In genomic region chr4:79294064-79294463, GRCh38 we compare ENCODE assay signal across 17 cellular contexts. TPM values are rescaled to one million over a fixed set of nuclear protein-coding genes. Genes with fewer than 3 reads are reported as not detected.
A peak's percentile ranks its signal among the peaks of the same experiment; 100 is the strongest.
DNase-seq lines count a peak whose midpoint lies in the region; ATAC-seq and TF ChIP-seq lines count a peak whose summit lies in the region.
"Had no signal": no experiment of that assay in that cellular context is flagged by ENCODE, and none has a peak within 500 bp of the region (broad histone marks: within the 10 kb centered on the region; RNA-seq: fewer than 3 reads in every experiment).

No MANE protein-coding gene starts in this region.

- no peak overlapping the region for H3K4me3 Mint-ChIP-seq in type B pancreatic cell
- H3K4me3 Mint-ChIP-seq: activated CD8-positive, alpha-beta T cell treated with anti-CD3 and anti-CD28 coated beads for 36 hours; activated naive CD8-positive, alpha-beta T cell treated with anti-CD3 and anti-CD28 coated beads for 36 hours; memory B cell; natural killer cell treated with Interleukin-12 subunit alpha and Interleukin-12 subunit beta and Interleukin-15 and Interleukin-18, amount 100 ng/mL, for 72 hours had no signal

- TF ChIP-seq POLR2A in NB4 (IDR thresholded peaks at IDR 0.05; ENCODE audit: extremely low read depth, insufficient read length), result no peak

- no peaks in the 10 kb centered on the region for H3K4me1 Mint-ChIP-seq in type B pancreatic cell (ENCODE audit: unreplicated experiment)
- H3K4me1 Mint-ChIP-seq: activated naive CD8-positive, alpha-beta T cell treated with anti-CD3 and anti-CD28 coated beads for 36 hours; memory B cell had no signal

- H3K27ac Mint-ChIP-seq in type B pancreatic cell, result no peak overlapping the region
- H3K27ac Mint-ChIP-seq: activated CD8-positive, alpha-beta T cell treated with anti-CD3 and anti-CD28 coated beads for 36 hours; activated naive CD8-positive, alpha-beta T cell treated with anti-CD3 and anti-CD28 coated beads for 36 hours; memory B cell; natural killer cell treated with Interleukin-12 subunit alpha and Interleukin-12 subunit beta and Interleukin-15 and Interleukin-18, amount 100 ng/mL, for 72 hours had no signal

- TF ChIP-seq CTCF in NB4 (IDR thresholded peaks at IDR 0.05; ENCODE audit: low read depth, low read length) (no peak), type B pancreatic cell (conservative IDR thresholded peaks at IDR 0.05) (no peak)

- in situ Hi-C loops in ACHN (cut with HindIII; ENCODE audit: low pct_ligation_motif_present, low pct_unique_long_range_greater_than_20kb, low sequenced_read_pairs), result no loop called here

- intact Hi-C loops in sciatic nerve (cut with DNase I), result no loop called here

- ATAC-seq in sciatic nerve (peak; percentile 38), GM18870 (IDR thresholded peaks at IDR 0.05; ENCODE audit: unreplicated experiment) (no peak)
- ATAC-seq: activated CD8-positive, alpha-beta T cell treated with anti-CD3 and anti-CD28 coated beads for 36 hours; natural killer cell treated with Interleukin-12 subunit alpha and Interleukin-12 subunit beta and Interleukin-15 and Interleukin-18, amount 100 ng/mL, for 72 hours had no signal

- H3K9me3 Mint-ChIP-seq in type B pancreatic cell, result no peaks in the 10 kb centered on the region
- H3K9me3 Mint-ChIP-seq: activated CD8-positive, alpha-beta T cell treated with anti-CD3 and anti-CD28 coated beads for 36 hours; activated naive CD8-positive, alpha-beta T cell treated with anti-CD3 and anti-CD28 coated beads for 36 hours; memory B cell; natural killer cell treated with Interleukin-12 subunit alpha and Interleukin-12 subunit beta and Interleukin-15 and Interleukin-18, amount 100 ng/mL, for 72 hours had no signal

- H3K36me3 Mint-ChIP-seq in type B pancreatic cell, result no peaks in the 10 kb centered on the region
- H3K36me3 Mint-ChIP-seq: activated naive CD8-positive, alpha-beta T cell treated with anti-CD3 and anti-CD28 coated beads for 36 hours; memory B cell; natural killer cell treated with Interleukin-12 subunit alpha and Interleukin-12 subunit beta and Interleukin-15 and Interleukin-18, amount 100 ng/mL, for 72 hours had no signal

- no peaks in the 10 kb centered on the region for H3K27me3 Mint-ChIP-seq in type B pancreatic cell
- H3K27me3 Mint-ChIP-seq: activated CD8-positive, alpha-beta T cell treated with anti-CD3 and anti-CD28 coated beads for 36 hours; natural killer cell treated with Interleukin-12 subunit alpha and Interleukin-12 subunit beta and Interleukin-15 and Interleukin-18, amount 100 ng/mL, for 72 hours had no signal

- peak; percentile 32 for DNase-seq in NB4 (ENCODE audit: low read depth)
- peak; percentile 32 for DNase-seq in astrocyte of the hippocampus (ENCODE audit: low read depth, low spot score)
- peak; percentile 2 for DNase-seq in fibroblast of peridontal ligament (ENCODE audit: extremely low read depth)
- no peak for DNase-seq in sciatic nerve (ENCODE audit: low spot score)
- DNase-seq in ACHN, result no peak
- no peak for DNase-seq in NCI-H146 treated with DMSO at 0.1 percent for 48 hours (lab: John Stamatoyannopoulos, UW; ENCODE audit: unreplicated experiment)
- no peak for DNase-seq in type B pancreatic cell (ENCODE audit: extremely low spot score, unreplicated experiment)
- DNase-seq: activated CD8-positive, alpha-beta T cell treated with anti-CD3 and anti-CD28 coated beads for 36 hours; activated naive CD8-positive, alpha-beta T cell treated with anti-CD3 and anti-CD28 coated beads for 36 hours; NCI-H1436 treated with DMSO at 0.1 percent for 48 hours; stomach; upper lobe of left lung had no signal

- H3K4me3 ChIP-seq in NB4 (ENCODE audit: low read depth, low read length), result no peak overlapping the region
- H3K4me3 ChIP-seq: breast epithelium, stomach, upper lobe of left lung had no signal

RNA-seq across cellular contexts. Expression of gene NAA11, which starts 31.8 kb away (rescaled TPM):
- not detected for total RNA-seq in sciatic nerve
- total RNA-seq in type B pancreatic cell (ENCODE audit: low replicate concordance), result not detected in 2 replicates
- total RNA-seq: activated CD8-positive, alpha-beta T cell treated with anti-CD3 and anti-CD28 coated beads for 36 hours; activated naive CD8-positive, alpha-beta T cell treated with anti-CD3 and anti-CD28 coated beads for 36 hours; breast epithelium; natural killer cell treated with Interleukin-12 subunit alpha and Interleukin-12 subunit beta and Interleukin-15 and Interleukin-18, amount 100 ng/mL, for 72 hours; skeletal muscle tissue; stomach; upper lobe of left lung had no signal

Comparison
In these comparisons a context has a peak if more than half of its experiments do, and no peak if none do; other contexts are left out.
1. DNase-seq: peak in NB4 (single experiment), astrocyte of the hippocampus (single experiment) and fibroblast of peridontal ligament (single experiment); none in sciatic nerve (single experiment), ACHN (single experiment), NCI-H146 treated with DMSO at 0.1 percent for 48 hours (single experiment) and type B pancreatic cell (single experiment).